ENCODE assay signal across 9 cellular contexts in genomic region chr1:26862781-26863676, GRCh38. TPM values are rescaled to one million over a fixed set of nuclear protein-coding genes. Genes with fewer than 3 reads are reported as not detected.
DNase-seq lines count a peak whose midpoint lies in the region; ATAC-seq and TF ChIP-seq lines count a peak whose summit lies in the region.
"Had no signal": no experiment of that assay in that cellular context is flagged by ENCODE, and none has a peak within 500 bp of the region (broad histone marks: within the 10 kb centered on the region; RNA-seq: fewer than 3 reads in every experiment).

Gene SFN, plus strand, starts transcription at chr1:26863149. Its CDS starts 64 bp downstream, at chr1:26863213.

- peak within 1 kb of the TSS; percentile 76 for H3K4me3 ChIP-seq in AG10803 (ENCODE audit: low read length)
- H3K4me3 ChIP-seq in Panc1 (ENCODE audit: low read depth in 2 of 2, low read length in 2 of 2) = peak within 1 kb of the TSS; percentile 72 to 89
- H3K4me3 ChIP-seq in kidney epithelial cell (ENCODE audit: low read depth, low read length) = peak within 1 kb of the TSS; percentile 77

- TF ChIP-seq CTCF in AG10803 (conservative IDR thresholded peaks at IDR 0.05; ENCODE audit: low read length) (0 out of 2 replicates have a peak, but pooled peaks have one; percentile 10), HFFc6 (IDR thresholded peaks at IDR 0.05) (peak; percentile 56), Panc1 (IDR thresholded peaks at IDR 0.05) (peak; percentile 87), kidney epithelial cell (IDR thresholded peaks at IDR 0.05; ENCODE audit: insufficient read depth, low read length, poor library complexity, severe bottlenecking) (peak; percentile 82)

- H3K36me3 Mint-ChIP-seq in HFFc6 (ENCODE audit: low read depth) = no peaks in the 10 kb centered on the region
- H3K36me3 Mint-ChIP-seq in activated naive CD8-positive, alpha-beta T cell treated with anti-CD3 and anti-CD28 coated beads for 36 hours = no peaks in the 10 kb centered on the region

- ATAC-seq in Panc1 (peak; percentile 75), GM19395 (IDR thresholded peaks at IDR 0.05; ENCODE audit: unreplicated experiment) (no peak)

- peaks cover 38% of the 10 kb centered on the region for H3K4me1 Mint-ChIP-seq in HFFc6 (ENCODE audit: low read depth)
- peaks cover 21% of the 10 kb centered on the region for H3K4me1 Mint-ChIP-seq in activated naive CD8-positive, alpha-beta T cell treated with anti-CD3 and anti-CD28 coated beads for 36 hours

- DNase-seq in AG10803 (ENCODE audit: low read depth) (no peak), HFFc6 (no peak), Panc1 (ENCODE audit: low read depth, low spot score) (peak; percentile 90), kidney epithelial cell (ENCODE audit: low read depth) (peak; percentile 80), SKM-1 (lab: John Stamatoyannopoulos, UW; ENCODE audit: unreplicated experiment) (no peak)
- DNase-seq in activated naive CD8-positive, alpha-beta T cell treated with anti-CD3 and anti-CD28 coated beads for 36 hours = peak; percentile 61
- peak; percentile 37 to 40 for DNase-seq in stimulated activated CD8-positive, alpha-beta memory T cell treated with anti-CD3 and anti-CD28 coated beads, Interleukin-15, amount 100 ng/mL, for 48 hours (ENCODE audit: low read depth in 2 of 2)

- POLR2A ChIA-PET in Panc1 (lab: Charles Lee) = no interaction called here

- H3K36me3 ChIP-seq in Panc1 (ENCODE audit: control insufficient read depth, insufficient read depth, low read length) = no peaks in the 10 kb centered on the region; the same call in 1 of the 2 replicates
- H3K36me3 ChIP-seq in kidney epithelial cell (ENCODE audit: control insufficient read depth, insufficient read depth, low read length) = no peaks in the 10 kb centered on the region

- in situ Hi-C loops in Panc1 (cut with HindIII; ENCODE audit: low pct_unique_long_range_greater_than_20kb, low sequenced_read_pairs) = no loop called here

- no peaks in the 10 kb centered on the region for H3K9me3 Mint-ChIP-seq in HFFc6
- H3K9me3 Mint-ChIP-seq in activated naive CD8-positive, alpha-beta T cell treated with anti-CD3 and anti-CD28 coated beads for 36 hours = no peaks in the 10 kb centered on the region

- intact Hi-C loops in Panc1 (cut with micrococcal nuclease; ENCODE audit: unreplicated experiment) = no loop called here

- peaks cover 18% of the 10 kb centered on the region for H3K4me1 ChIP-seq in Panc1 (ENCODE audit: control insufficient read depth, insufficient read depth, low read length)
- H3K4me1 ChIP-seq: parathyroid adenoma had no signal

- H3K27ac ChIP-seq in Panc1 (ENCODE audit: low read length) = peak within 1 kb of the TSS; percentile 94

- H3K27me3 ChIP-seq in Panc1 (ENCODE audit: control insufficient read depth, insufficient read depth, low read length) = no peaks in the 10 kb centered on the region
- H3K27me3 ChIP-seq in kidney epithelial cell (ENCODE audit: control insufficient read depth, insufficient read depth, low read length) = no peaks in the 10 kb centered on the region

- H3K27me3 Mint-ChIP-seq in HFFc6 (ENCODE audit: insufficient read depth) = peaks cover 3% of the 10 kb centered on the region
- no peaks in the 10 kb centered on the region for H3K27me3 Mint-ChIP-seq in activated naive CD8-positive, alpha-beta T cell treated with anti-CD3 and anti-CD28 coated beads for 36 hours

- CTCF ChIA-PET in Panc1 (lab: Charles Lee) = interaction anchor here (0.7 kb wide), 1 partner anchor 74 kb away, joined by 3 read pairs; no protein-coding TSS in a partner anchor

- peak within 1 kb of the TSS; percentile 33 for H3K27ac Mint-ChIP-seq in HFFc6
- no peak within 1 kb of the TSS for H3K27ac Mint-ChIP-seq in activated naive CD8-positive, alpha-beta T cell treated with anti-CD3 and anti-CD28 coated beads for 36 hours

- BruUV-seq in Panc1 (replicated peaks; lab: Mats Ljungman, UMichigan) = TSS peak; percentile 100

- no peaks in the 10 kb centered on the region for H3K9me3 ChIP-seq in Panc1 (ENCODE audit: control insufficient read depth, insufficient read depth, low read depth, low read length)

- peak within 1 kb of the TSS; percentile 95 for H3K4me3 Mint-ChIP-seq in HFFc6
- peak within 1 kb of the TSS; percentile 92 for H3K4me3 Mint-ChIP-seq in activated naive CD8-positive, alpha-beta T cell treated with anti-CD3 and anti-CD28 coated beads for 36 hours

RNA-seq across cellular contexts. Expression of gene SFN, which starts in this region (rescaled TPM):
- under 1 TPM in 4 of 6 experiments, not detected in 2; 0.11 to 0.28 (median 0.20) TPM for total RNA-seq in HFFc6 (2021; fragmentation: NEBNext Ultra II Directional; extraction: Animal tissue kit (Norgen Biotek cat#: 25700))
- total RNA-seq in Panc1 (2021; ENCODE audit: unreplicated experiment) (188 TPM), kidney epithelial cell (85.8 and 89.0 TPM in 2 replicates)
- 353 TPM for polyA plus RNA-seq in Panc1 (2012; ENCODE audit: insufficient read length)
- under 1 TPM in 1 of 2 experiments, not detected in 1; 0.43 TPM for total RNA-seq in activated naive CD8-positive, alpha-beta T cell treated with anti-CD3 and anti-CD28 coated beads for 36 hours

Comparison
In these comparisons a context has a peak if more than half of its experiments do, and no peak if none do; other contexts are left out.
1. RNA of gene SFN (total RNA-seq): 188 TPM in Panc1 (single experiment) and 85.8 to 89.0 TPM in kidney epithelial cell; 0.43 TPM in activated naive CD8-positive, alpha-beta T cell treated with anti-CD3 and anti-CD28 coated beads for 36 hours and 0.11 to 0.28 TPM in HFFc6; every median in the first group is over 10 times any median in the second.
2. Peak in DNase-seq in activated naive CD8-positive, alpha-beta T cell treated with anti-CD3 and anti-CD28 coated beads for 36 hours; RNA of the gene not detected or under 1 TPM.
3. DNase-seq: peak in Panc1 (single experiment), kidney epithelial cell (single experiment) and stimulated activated CD8-positive, alpha-beta memory T cell treated with anti-CD3 and anti-CD28 coated beads, Interleukin-15, amount 100 ng/mL, for 48 hours (2 of 2); none in AG10803 (single experiment), HFFc6 (single experiment) and SKM-1 (single experiment).
4. CTCF ChIP-seq: peak in every context shown above with its lines; median percentile 87 in Panc1; 82 in kidney epithelial cell; 56 in HFFc6; 10 in AG10803.
5. Peak in every context shown above with its lines, with median percentiles within 50 percentile points of each other: H3K4me3 ChIP-seq.